ENCODE assay signal across 8 cellular contexts in genomic region chr11:92224394-92225205, GRCh38. TPM values are rescaled to one million over a fixed set of nuclear protein-coding genes. Genes with fewer than 3 reads are reported as not detected.
DNase-seq lines count a peak whose midpoint lies in the region; ATAC-seq and TF ChIP-seq lines count a peak whose summit lies in the region.

Gene FAT3, plus strand, starts transcription at chr11:92224818. Its CDS starts 127,295 bp downstream, at chr11:92352113.

- H2AFZ ChIP-seq in smooth muscle cell (ENCODE audit: low read depth) = peak within 1 kb of the TSS; percentile 56

- peak within 1 kb of the TSS; percentile 70 for H3K27ac ChIP-seq in angular gyrus (ENCODE audit: low read depth, low read length)
- no peak within 1 kb of the TSS for H3K27ac ChIP-seq in iPS-18a (ENCODE audit: low read length)
- H3K27ac ChIP-seq in smooth muscle cell (ENCODE audit: low read depth) = no peak within 1 kb of the TSS

- peaks cover 53% of the 10 kb centered on the region for H3K4me1 ChIP-seq in iPS-18a (ENCODE audit: control insufficient read depth, low read depth, low read length)
- peaks cover 14% of the 10 kb centered on the region for H3K4me1 ChIP-seq in smooth muscle cell (ENCODE audit: low read depth)

- no peak for ATAC-seq in activated CD4-positive, CD25-positive, alpha-beta regulatory T cell treated with anti-CD3 and anti-CD28 coated beads, Interleukin-2, amount 50 U/mL, for 24 hours
- no peak for ATAC-seq in HG02759 (IDR thresholded peaks at IDR 0.05; ENCODE audit: unreplicated experiment)

- H3F3A ChIP-seq in smooth muscle cell (ENCODE audit: low read depth) = no peaks in the 10 kb centered on the region

- TF ChIP-seq CTCF in smooth muscle cell (IDR thresholded peaks at IDR 0.05; ENCODE audit: borderline replicate concordance, insufficient read depth, poor library complexity, severe bottlenecking) = no peak

- H3K9me3 ChIP-seq in iPS-18a (ENCODE audit: control insufficient read depth, low read depth, low read length) = no peaks in the 10 kb centered on the region
- no peaks in the 10 kb centered on the region for H3K9me3 ChIP-seq in smooth muscle cell (replicated peaks; ENCODE audit: low read depth)

- WGBS in smooth muscle cell (ENCODE audit: low lambda C conversion rate) = 1% methylated on average over 68 of the region's 90 CpGs

- H3K4me3 ChIP-seq in iPS-18a (ENCODE audit: low read length) = peak within 1 kb of the TSS; percentile 88
- H3K4me3 ChIP-seq in smooth muscle cell = peak within 1 kb of the TSS; percentile 70

- DNase-seq in NCI-H524 (lab: John Stamatoyannopoulos, UW) = peak; percentile 53 to 54
- no peak for DNase-seq in NCI-H524 treated with DMSO at 0.1 percent for 48 hours (lab: John Stamatoyannopoulos, UW)
- peak; percentile 49 for DNase-seq in smooth muscle cell (lab: John Stamatoyannopoulos, UW; ENCODE audit: unreplicated experiment)
- no peak for DNase-seq in activated naive CD4-positive, alpha-beta T cell (lab: John Stamatoyannopoulos, UW)

- H3K79me2 ChIP-seq in smooth muscle cell (ENCODE audit: low read depth) = no peaks in the 10 kb centered on the region

- H3K27me3 ChIP-seq in iPS-18a (ENCODE audit: control insufficient read depth, insufficient read depth, low read length) = peaks cover 51% of the 10 kb centered on the region
- peaks cover 65% of the 10 kb centered on the region for H3K27me3 ChIP-seq in smooth muscle cell (ENCODE audit: low read depth)

- H3K36me3 ChIP-seq in iPS-18a (ENCODE audit: control insufficient read depth, low read depth, low read length) (no peaks in the 10 kb centered on the region), smooth muscle cell (ENCODE audit: low read depth) (no peaks in the 10 kb centered on the region)

- H3K4me2 ChIP-seq in smooth muscle cell = peak within 1 kb of the TSS; percentile 98

- no peaks in the 10 kb centered on the region for H4K20me1 ChIP-seq in smooth muscle cell (ENCODE audit: low read depth)

- H3K9ac ChIP-seq in iPS-18a (ENCODE audit: low read length) (peak within 1 kb of the TSS; percentile 53), smooth muscle cell (ENCODE audit: low read depth) (no peak within 1 kb of the TSS)

RNA-seq across cellular contexts. Expression of gene FAT3, which starts in this region (rescaled TPM):
- total RNA-seq in smooth muscle cell = 1.4 and 2.5 TPM in 2 replicates
- 0.03 and 0.47 TPM in 2 replicates for polyA plus RNA-seq in smooth muscle cell

Comparison
In these comparisons a context has a peak if more than half of its experiments do, and no peak if none do; other contexts are left out.
1. DNase-seq: peak in NCI-H524 (2 of 2) and smooth muscle cell (single experiment); none in NCI-H524 treated with DMSO at 0.1 percent for 48 hours (single experiment) and activated naive CD4-positive, alpha-beta T cell (0 of 4).